12 cellular contexts compared by ENCODE assay signal in genomic region chr18:25231327-25231691, GRCh38.
DNase-seq lines count a peak whose midpoint lies in the region; ATAC-seq, FAIRE-seq and TF ChIP-seq lines count a peak whose summit lies in the region.
"Had no signal": no experiment of that assay in that cellular context is flagged by ENCODE, and none has a peak within 500 bp of the region (broad histone marks: within the 10 kb centered on the region; RNA-seq: fewer than 3 reads in every experiment).

No MANE protein-coding gene starts in this region.

- peaks cover 6 to 79% (median 46%) of the 10 kb centered on the region in 12 donors for H3K4me1 ChIP-seq in heart left ventricle
- H3K4me1 ChIP-seq in sigmoid colon = peaks cover 0 to 22% (median 22%) of the 10 kb centered on the region in 4 donors
- H3K4me1 ChIP-seq in small intestine (ENCODE audit: control insufficient read depth in 2 of 2, insufficient read depth in 1 of 2, low read depth in 1 of 2, low read length in 1 of 2) = no peaks in the 10 kb centered on the region

- intact Hi-C loops in heart left ventricle (cut with DNase I) = loop anchor here in 8 of 10 donors (2.0 to 10.0 kb wide), 9 partner anchors 53 to 357 kb away; partner anchors contain the start of gene ZNF521 (in 4 of the 8)
- intact Hi-C loops in sigmoid colon (cut with DNase I) = loop anchor here (5.0 kb wide), 1 partner anchor 121 kb away; the partner anchor contains the start of gene ZNF521

- 49 to 62% (median 52%) methylated on average over 5 of the region's 5 CpGs for WGBS in heart left ventricle, 4 donors
- WGBS in sigmoid colon, 2 donors = 69 to 74% methylated on average over 5 of the region's 5 CpGs
- 67 to 69% (median 69%) methylated on average over 5 of the region's 5 CpGs for WGBS in small intestine, 3 donors

- peaks cover 0 to 11% (median 10%) of the 10 kb centered on the region in 9 donors for H3K36me3 ChIP-seq in heart left ventricle
- H3K36me3 ChIP-seq in sigmoid colon = no peaks in the 10 kb centered on the region
- H3K36me3 ChIP-seq in small intestine (ENCODE audit: control insufficient read depth in 2 of 2, insufficient read depth in 2 of 2, low read length in 2 of 2) = no peaks in the 10 kb centered on the region

- peak in 2 of 4 donors; percentile 51 to 52 for ATAC-seq in heart left ventricle
- ATAC-seq in HG03135 (IDR thresholded peaks at IDR 0.05; ENCODE audit: unreplicated experiment) = no peak

- H3K27ac ChIP-seq in heart left ventricle (peak overlapping the region; percentile 43 to 74 (median 64)), sigmoid colon (peak overlapping the region; percentile 48 to 70 (median 60)), small intestine (ENCODE audit: low read depth in 1 of 2, low read length in 1 of 2) (peak overlapping the region in 1 of 2 donors; percentile 3)

- TF ChIP-seq POLR2A in GM12891 (IDR thresholded peaks at IDR 0.05; ENCODE audit: low read depth, low read length) (no peak), heart left ventricle (IDR thresholded peaks at IDR 0.05) (no peak), sigmoid colon (IDR thresholded peaks at IDR 0.05) (no peak)

- H3K4me3 ChIP-seq in heart left ventricle = peak overlapping the region in 2 of 12 donors; percentile 2 to 3
- H3K4me3 ChIP-seq in sigmoid colon = peak overlapping the region in 2 of 4 donors; percentile 6 to 8
- no peak overlapping the region for H3K4me3 ChIP-seq in small intestine (ENCODE audit: low read depth in 1 of 2, low read length in 2 of 2)

- no peak for TF ChIP-seq CTCF in heart left ventricle (IDR thresholded peaks at IDR 0.05)
- TF ChIP-seq CTCF in sigmoid colon (IDR thresholded peaks at IDR 0.05) = no peak

- peak; percentile 9 for FAIRE-seq in GM12891 (lab: Jason Lieb, UNC)
- FAIRE-seq in small intestine (lab: Jason Lieb, UNC) = no peak

- in situ Hi-C loops in SK-MEL-5 (cut with HindIII; ENCODE audit: low pct_unique_long_range_greater_than_20kb, low sequenced_read_pairs) = no loop called here

- no peak for DNase-seq in GM12891 (ENCODE audit: insufficient read length, low spot score)
- peak; percentile 68 for DNase-seq in SK-MEL-5 (ENCODE audit: low read depth, low spot score)
- DNase-seq in heart left ventricle = peak in 2 of 5 donors; percentile 28 to 52
- DNase-seq in sigmoid colon = peak; percentile 72
- DNase-seq in small intestine = no peak
- DNase-seq in H4 (ENCODE audit: low spot score) = no peak
- DNase-seq in midbrain (lab: John Stamatoyannopoulos, UW) = no peak
- DNase-seq: activated CD4-positive, alpha-beta memory T cell treated with anti-CD3 and anti-CD28 coated beads for 36 hours; KG1; NCI-H226; SW 1271 had no signal

- no peak for TF ChIP-seq EP300 in sigmoid colon (IDR thresholded peaks at IDR 0.05)

- H3K27me3 ChIP-seq in heart left ventricle (no peaks in the 10 kb centered on the region), sigmoid colon (no peaks in the 10 kb centered on the region), small intestine (ENCODE audit: control insufficient read depth in 2 of 2, insufficient read depth in 2 of 2, low read length in 2 of 2) (no peaks in the 10 kb centered on the region)

- H3K9me3 ChIP-seq in heart left ventricle (no peaks in the 10 kb centered on the region), sigmoid colon (no peaks in the 10 kb centered on the region), small intestine (ENCODE audit: control insufficient read depth, low read depth) (no peaks in the 10 kb centered on the region)

TF ChIP-seq in GM12891, 5 proteins besides CTCF, POLR2A, EP300 and RAD21:
- TF ChIP-seq POU2F2 (IDR thresholded peaks at IDR 0.05; ENCODE audit: low read depth, low read length) (no peak), SPI1 (IDR thresholded peaks at IDR 0.05; ENCODE audit: low read depth, low read length) (no peak), TAF1 (IDR thresholded peaks at IDR 0.05; ENCODE audit: low read depth, low read length) (no peak), PAX5 (IDR thresholded peaks at IDR 0.05; ENCODE audit: insufficient read depth, low read length, severe bottlenecking) (no peak), POLR2AphosphoS5 (IDR thresholded peaks at IDR 0.05; ENCODE audit: low read depth, low read length) (no peak)

Comparison
In these comparisons a context has a peak if more than half of its experiments do, and no peak if none do; other contexts are left out.
1. DNase-seq: peak in SK-MEL-5 (single experiment) and sigmoid colon (single experiment); none in GM12891 (single experiment), small intestine (single experiment), H4 (single experiment) and midbrain (single experiment).